Comparison of ENCODE assay signal across 23 cellular contexts in the genomic region with DNA sequence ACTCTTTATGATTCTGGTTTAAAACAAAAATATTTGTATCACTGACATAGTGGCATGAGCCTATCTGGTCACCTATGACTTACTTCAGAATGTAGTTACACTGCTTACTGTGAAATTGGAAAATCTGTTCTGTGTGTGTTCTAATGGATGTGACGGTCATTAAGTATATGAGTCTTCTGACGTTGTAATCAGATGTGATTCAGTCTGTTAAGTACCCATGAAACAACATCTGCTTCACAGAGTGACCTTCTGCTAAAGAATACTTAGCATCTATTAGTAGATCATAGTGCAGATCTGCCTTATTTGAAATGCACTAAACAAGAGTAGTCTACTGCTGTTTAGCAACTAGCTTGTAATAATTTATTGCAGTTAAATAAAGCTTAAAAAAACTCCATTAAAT.
DNase-seq lines count a peak whose midpoint lies in the region; ATAC-seq and TF ChIP-seq lines count a peak whose summit lies in the region.
"Had no signal": no experiment of that assay in that cellular context is flagged by ENCODE, and none has a peak within 500 bp of the region (broad histone marks: within the 10 kb centered on the region; RNA-seq: fewer than 3 reads in every experiment).

No MANE protein-coding gene starts in this region.

- intact Hi-C loops in uterus (cut with DNase I; ENCODE audit: low total_unique reads): no loop called here

- ATAC-seq in HG03378 (IDR thresholded peaks at IDR 0.05; ENCODE audit: unreplicated experiment) (no peak), GM18909 (IDR thresholded peaks at IDR 0.05; ENCODE audit: poor library complexity, unreplicated experiment) (no peak)
- ATAC-seq: HCT116, left lung had no signal

- no peak for TF ChIP-seq POLR2A in uterus (IDR thresholded peaks at IDR 0.05)

- H3K4me3 ChIP-seq in HEK293 (ENCODE audit: low read depth, low read length) (no peak overlapping the region), fibroblast of mammary gland (ENCODE audit: control insufficient read depth, low read depth, low read length) (no peak overlapping the region), uterus (no peak overlapping the region)
- H3K4me3 ChIP-seq: BLaER1, esophagus muscularis mucosa, left lung, transverse colon had no signal

- CTCF ChIA-PET in HEK293 (lab: Yijun Ruan, JAX): no interaction called here

- peak; percentile 8 for DNase-seq in DMS53 (lab: John Stamatoyannopoulos, UW)
- no peak for DNase-seq in DMS53 treated with DMSO at 0.1 percent for 48 hours (lab: John Stamatoyannopoulos, UW; ENCODE audit: unreplicated experiment)
- peak; percentile 78 for DNase-seq in NCI-H524 treated with DMSO at 0.1 percent for 48 hours (lab: John Stamatoyannopoulos, UW)
- DNase-seq in fibroblast of mammary gland (ENCODE audit: low read depth): peak; percentile 34
- no peak for DNase-seq in uterus
- DNase-seq: 8988T; activated CD4-positive, alpha-beta T cell treated with anti-CD3 and anti-CD28 coated beads, Interleukin-2, amount 10 ng/mL, durations not matched to agents 7 days and 5 days; activated CD8-positive, alpha-beta memory T cell treated with anti-CD3 and anti-CD28 coated beads, Interleukin-2, amount 50 U/mL, for 48 hours; activated gamma-delta T cell treated with Interleukin-2 at 50 U/mL for 16 hours; Calu3; left lung; NCI-H226; nephron progenitor cell; Right ventricle myocardium superior; stimulated activated CD4-positive, alpha-beta T cell treated with anti-CD3 and anti-CD28 coated beads, Interleukin-2, amount 100 ng/mL, for 24 hours; T-helper 1 cell; transverse colon had no signal

- H3K9me3 ChIP-seq in HEK293 (ENCODE audit: control insufficient read depth, insufficient read depth, low read depth, low read length) (no peaks in the 10 kb centered on the region), uterus (no peaks in the 10 kb centered on the region)
- H3K9me3 ChIP-seq: BLaER1, esophagus muscularis mucosa, left lung, transverse colon had no signal

- POLR2A ChIA-PET in HEK293 (lab: Yijun Ruan, JAX): no interaction called here

- H3K27ac ChIP-seq in HEK293 (ENCODE audit: extremely low read depth, low read depth, low read length) (no peak overlapping the region), uterus (no peak overlapping the region)
- H3K27ac ChIP-seq: BLaER1, esophagus muscularis mucosa, left lung, transverse colon had no signal

- H3K4me1 ChIP-seq in HEK293 (ENCODE audit: control insufficient read depth, insufficient read depth, low read length) (peaks cover 6% of the 10 kb centered on the region; the same call in 1 of the 2 replicates), uterus (no peaks in the 10 kb centered on the region)
- H3K4me1 ChIP-seq: BLaER1, esophagus muscularis mucosa, left lung, transverse colon had no signal

- no peaks in the 10 kb centered on the region for H3K27me3 ChIP-seq in uterus
- H3K27me3 ChIP-seq: BLaER1, esophagus muscularis mucosa, left lung, transverse colon had no signal

- H3K36me3 ChIP-seq in HEK293 (ENCODE audit: control insufficient read depth in 2 of 2, insufficient read depth in 1 of 2, low read length in 2 of 2) (no peaks in the 10 kb centered on the region), uterus (no peaks in the 10 kb centered on the region)
- H3K36me3 ChIP-seq: BLaER1, esophagus muscularis mucosa, left lung, transverse colon had no signal

- TF ChIP-seq CTCF in HEK293 (tag by site-specific recombination; IDR thresholded peaks at IDR 0.05) (no peak), fibroblast of mammary gland (conservative IDR thresholded peaks at IDR 0.05; ENCODE audit: control insufficient read depth, insufficient read depth, low read depth, low read length) (no peak), uterus (IDR thresholded peaks at IDR 0.05) (no peak)

TF ChIP-seq in HEK293, 187 proteins besides CTCF, POLR2A, EP300 and RAD21 (continues in another document):
- TF ChIP-seq ZNF555 (tag by site-specific recombination; conservative IDR thresholded peaks at IDR 0.05) (no peak), ZIC2 (tag by site-specific recombination; IDR thresholded peaks at IDR 0.05) (no peak), ZNF426 (tag by site-specific recombination; IDR thresholded peaks at IDR 0.05) (no peak), ZNF239 (tag by site-specific recombination; IDR thresholded peaks at IDR 0.05) (no peak), ZFP69B (tag by site-specific recombination; IDR thresholded peaks at IDR 0.05) (no peak), ZNF473 (tag by site-specific recombination; IDR thresholded peaks at IDR 0.05) (no peak), BCL11A (tag by site-specific recombination; IDR thresholded peaks at IDR 0.05; ENCODE audit: low read depth) (no peak), YY1 (tag by site-specific recombination; IDR thresholded peaks at IDR 0.05) (no peak), OSR2 (tag by site-specific recombination; IDR thresholded peaks at IDR 0.05) (peak; percentile 69), ZXDB (tag by site-specific recombination; IDR thresholded peaks at IDR 0.05) (no peak), ZNF48 (tag by site-specific recombination; IDR thresholded peaks at IDR 0.05) (no peak), ZNF155 (tag by site-specific recombination; IDR thresholded peaks at IDR 0.05) (no peak), ZNF558 (tag by site-specific recombination; IDR thresholded peaks at IDR 0.05) (no peak), ZNF433 (tag by site-specific recombination; IDR thresholded peaks at IDR 0.05; ENCODE audit: low read depth) (no peak), TSHZ1 (tag by site-specific recombination; IDR thresholded peaks at IDR 0.05; ENCODE audit: borderline replicate concordance) (peak; percentile 79; the same call in 1 of the 2 replicates), ZFP37 (tag by site-specific recombination; IDR thresholded peaks at IDR 0.05) (no peak), ZNF629 (tag by site-specific recombination; IDR thresholded peaks at IDR 0.05) (0 out of 2 replicates have a peak, but pooled peaks have one; percentile 24), HOXD13 (CRISPR knock-in tag; IDR thresholded peaks at IDR 0.05; ENCODE audit: borderline replicate concordance) (no peak), ZNF624 (tag by site-specific recombination; IDR thresholded peaks at IDR 0.05) (no peak), ZNF596 (tag by site-specific recombination; IDR thresholded peaks at IDR 0.05) (no peak)
- TF ChIP-seq, protein P1, sequence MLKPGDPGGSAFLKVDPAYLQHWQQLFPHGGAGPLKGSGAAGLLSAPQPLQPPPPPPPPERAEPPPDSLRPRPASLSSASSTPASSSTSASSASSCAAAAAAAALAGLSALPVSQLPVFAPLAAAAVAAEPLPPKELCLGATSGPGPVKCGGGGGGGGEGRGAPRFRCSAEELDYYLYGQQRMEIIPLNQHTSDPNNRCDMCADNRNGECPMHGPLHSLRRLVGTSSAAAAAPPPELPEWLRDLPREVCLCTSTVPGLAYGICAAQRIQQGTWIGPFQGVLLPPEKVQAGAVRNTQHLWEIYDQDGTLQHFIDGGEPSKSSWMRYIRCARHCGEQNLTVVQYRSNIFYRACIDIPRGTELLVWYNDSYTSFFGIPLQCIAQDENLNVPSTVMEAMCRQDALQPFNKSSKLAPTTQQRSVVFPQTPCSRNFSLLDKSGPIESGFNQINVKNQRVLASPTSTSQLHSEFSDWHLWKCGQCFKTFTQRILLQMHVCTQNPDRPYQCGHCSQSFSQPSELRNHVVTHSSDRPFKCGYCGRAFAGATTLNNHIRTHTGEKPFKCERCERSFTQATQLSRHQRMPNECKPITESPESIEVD (tag by site-specific recombination; IDR thresholded peaks at IDR 0.05): peak; percentile 42

Comparison
In these comparisons a context has a peak if more than half of its experiments do, and no peak if none do; other contexts are left out.
1. DNase-seq: peak in DMS53 (single experiment), NCI-H524 treated with DMSO at 0.1 percent for 48 hours (single experiment) and fibroblast of mammary gland (single experiment); none in DMS53 treated with DMSO at 0.1 percent for 48 hours (single experiment) and uterus (0 of 2).